8 cellular contexts compared by ENCODE assay signal in genomic region chr7:78018541-78019456, GRCh38.
DNase-seq lines count a peak whose midpoint lies in the region; ATAC-seq and TF ChIP-seq lines count a peak whose summit lies in the region.

No MANE protein-coding gene starts in this region.

- in situ Hi-C loops in Panc1 (cut with HindIII; ENCODE audit: low pct_unique_long_range_greater_than_20kb, low sequenced_read_pairs), result no loop called here

- peaks cover 59% of the 10 kb centered on the region for H3K27me3 Mint-ChIP-seq in activated CD4-positive, alpha-beta T cell treated with anti-CD3 and anti-CD28 coated beads, Interleukin-2, amount 10 ng/mL, durations not matched to agents 24 days and 14 days
- H3K27me3 Mint-ChIP-seq in chondrocyte (ENCODE audit: low read depth), result no peaks in the 10 kb centered on the region

- H3K36me3 Mint-ChIP-seq in activated CD4-positive, alpha-beta T cell treated with anti-CD3 and anti-CD28 coated beads, Interleukin-2, amount 10 ng/mL, durations not matched to agents 24 days and 14 days (ENCODE audit: low read depth), result no peaks in the 10 kb centered on the region
- no peaks in the 10 kb centered on the region for H3K36me3 Mint-ChIP-seq in chondrocyte (ENCODE audit: low read depth)

- peaks cover 13% of the 10 kb centered on the region for H3K4me1 ChIP-seq in Panc1 (ENCODE audit: control insufficient read depth, insufficient read depth, low read length)
- peaks cover 0 to 6% (median 0%) of the 10 kb centered on the region in 4 donors for H3K4me1 ChIP-seq in right lobe of liver

- TF ChIP-seq CTCF in Panc1 (IDR thresholded peaks at IDR 0.05), result no peak; the same call in 1 of the 2 replicates
- no peak for TF ChIP-seq CTCF in chondrocyte (IDR thresholded peaks at IDR 0.05)
- TF ChIP-seq CTCF in right lobe of liver (IDR thresholded peaks at IDR 0.05), result no peak

- peak overlapping the region; percentile 85 for H3K4me3 Mint-ChIP-seq in activated CD4-positive, alpha-beta T cell treated with anti-CD3 and anti-CD28 coated beads, Interleukin-2, amount 10 ng/mL, durations not matched to agents 24 days and 14 days
- H3K4me3 Mint-ChIP-seq in chondrocyte (ENCODE audit: unreplicated experiment), result peak overlapping the region; percentile 83

- H3K27me3 ChIP-seq in Panc1 (ENCODE audit: control insufficient read depth, insufficient read depth, low read length), result peaks cover 22% of the 10 kb centered on the region
- H3K27me3 ChIP-seq in right lobe of liver, result no peaks in the 10 kb centered on the region

- CTCF ChIA-PET in Panc1 (lab: Charles Lee), result no interaction called here

- H3K36me3 ChIP-seq in Panc1 (ENCODE audit: control insufficient read depth, insufficient read depth, low read length) (no peaks in the 10 kb centered on the region), right lobe of liver (no peaks in the 10 kb centered on the region)

- peaks cover 13% of the 10 kb centered on the region for H3K4me1 Mint-ChIP-seq in activated CD4-positive, alpha-beta T cell treated with anti-CD3 and anti-CD28 coated beads, Interleukin-2, amount 10 ng/mL, durations not matched to agents 24 days and 14 days
- H3K4me1 Mint-ChIP-seq in chondrocyte (ENCODE audit: low read depth), result peaks cover 23% of the 10 kb centered on the region

- peak; percentile 62 for DNase-seq in activated CD4-positive, alpha-beta T cell treated with anti-CD3 and anti-CD28 coated beads, Interleukin-2, amount 10 ng/mL, durations not matched to agents 24 days and 14 days
- no peak for DNase-seq in activated CD4-positive, alpha-beta T cell treated with anti-CD3 and anti-CD28 coated beads for 1 hour
- no peak for DNase-seq in Panc1 (ENCODE audit: low read depth, low spot score)
- no peak for DNase-seq in chondrocyte (ENCODE audit: low spot score)
- peak in 1 of 3 donors; percentile 22 for DNase-seq in right lobe of liver
- DNase-seq in superior temporal gyrus (ENCODE audit: extremely low spot score), result peak; percentile 70
- DNase-seq in HPDE6-E6E7 (ENCODE audit: extremely low spot score), result no peak

- ATAC-seq in HG03280 (IDR thresholded peaks at IDR 0.05; ENCODE audit: unreplicated experiment) (peak; percentile 36), Panc1 (peak; percentile 17; the same call in 1 of the 2 replicates), right lobe of liver (no peak)

- WGBS in right lobe of liver (ENCODE audit: insufficient coverage, low coverage, low lambda C conversion rate, missing lambda C conversion rate), result 14% methylated on average over 19 of the region's 53 CpGs

- POLR2A ChIA-PET in Panc1 (lab: Charles Lee), result interaction anchor here (0.6 kb wide), 2 partner anchors 344 to 683 kb away, joined by 4 to 5 read pairs; no protein-coding TSS in a partner anchor

- peak overlapping the region; percentile 83 for H3K27ac Mint-ChIP-seq in activated CD4-positive, alpha-beta T cell treated with anti-CD3 and anti-CD28 coated beads, Interleukin-2, amount 10 ng/mL, durations not matched to agents 24 days and 14 days
- peak overlapping the region; percentile 84 for H3K27ac Mint-ChIP-seq in chondrocyte (ENCODE audit: unreplicated experiment)

- BruUV-seq in Panc1 (replicated peaks; lab: Mats Ljungman, UMichigan), result no TSS peak

- H3K27ac ChIP-seq in Panc1 (ENCODE audit: low read length) (peak overlapping the region; percentile 77), right lobe of liver (peak overlapping the region in 2 of 3 donors; percentile 23 to 24)

- H3K4me3 ChIP-seq in Panc1 (ENCODE audit: low read depth in 2 of 2, low read length in 2 of 2) (peak overlapping the region; percentile 50 to 61), right lobe of liver (peak overlapping the region; percentile 22 to 61 (median 42))

- TF ChIP-seq POLR2A in right lobe of liver (IDR thresholded peaks at IDR 0.05), result no peak

- intact Hi-C loops in activated CD4-positive, alpha-beta T cell treated with anti-CD3 and anti-CD28 coated beads, Interleukin-2, amount 10 ng/mL, durations not matched to agents 24 days and 14 days (cut with micrococcal nuclease), result no loop called here
- intact Hi-C loops in Panc1 (cut with micrococcal nuclease; ENCODE audit: unreplicated experiment), result no loop called here
- intact Hi-C loops in right lobe of liver (cut with DNase I), result no loop called here

- H3K9me3 ChIP-seq in Panc1 (ENCODE audit: control insufficient read depth, insufficient read depth, low read depth, low read length) (no peaks in the 10 kb centered on the region), right lobe of liver (no peaks in the 10 kb centered on the region)

- H3K9me3 Mint-ChIP-seq in activated CD4-positive, alpha-beta T cell treated with anti-CD3 and anti-CD28 coated beads, Interleukin-2, amount 10 ng/mL, durations not matched to agents 24 days and 14 days, result no peaks in the 10 kb centered on the region
- no peaks in the 10 kb centered on the region for H3K9me3 Mint-ChIP-seq in chondrocyte (ENCODE audit: low read depth)

Comparison
In these comparisons a context has a peak if more than half of its experiments do, and no peak if none do; other contexts are left out.
1. DNase-seq: peak in activated CD4-positive, alpha-beta T cell treated with anti-CD3 and anti-CD28 coated beads, Interleukin-2, amount 10 ng/mL, durations not matched to agents 24 days and 14 days (single experiment) and superior temporal gyrus (single experiment); none in activated CD4-positive, alpha-beta T cell treated with anti-CD3 and anti-CD28 coated beads for 1 hour (single experiment), Panc1 (single experiment), chondrocyte (single experiment) and HPDE6-E6E7 (single experiment).
2. ATAC-seq: peak in HG03280 (single experiment) and Panc1 (single experiment); none in right lobe of liver (0 of 4).